Comparison of ENCODE assay signal across 8 cellular contexts in the genomic region with DNA sequence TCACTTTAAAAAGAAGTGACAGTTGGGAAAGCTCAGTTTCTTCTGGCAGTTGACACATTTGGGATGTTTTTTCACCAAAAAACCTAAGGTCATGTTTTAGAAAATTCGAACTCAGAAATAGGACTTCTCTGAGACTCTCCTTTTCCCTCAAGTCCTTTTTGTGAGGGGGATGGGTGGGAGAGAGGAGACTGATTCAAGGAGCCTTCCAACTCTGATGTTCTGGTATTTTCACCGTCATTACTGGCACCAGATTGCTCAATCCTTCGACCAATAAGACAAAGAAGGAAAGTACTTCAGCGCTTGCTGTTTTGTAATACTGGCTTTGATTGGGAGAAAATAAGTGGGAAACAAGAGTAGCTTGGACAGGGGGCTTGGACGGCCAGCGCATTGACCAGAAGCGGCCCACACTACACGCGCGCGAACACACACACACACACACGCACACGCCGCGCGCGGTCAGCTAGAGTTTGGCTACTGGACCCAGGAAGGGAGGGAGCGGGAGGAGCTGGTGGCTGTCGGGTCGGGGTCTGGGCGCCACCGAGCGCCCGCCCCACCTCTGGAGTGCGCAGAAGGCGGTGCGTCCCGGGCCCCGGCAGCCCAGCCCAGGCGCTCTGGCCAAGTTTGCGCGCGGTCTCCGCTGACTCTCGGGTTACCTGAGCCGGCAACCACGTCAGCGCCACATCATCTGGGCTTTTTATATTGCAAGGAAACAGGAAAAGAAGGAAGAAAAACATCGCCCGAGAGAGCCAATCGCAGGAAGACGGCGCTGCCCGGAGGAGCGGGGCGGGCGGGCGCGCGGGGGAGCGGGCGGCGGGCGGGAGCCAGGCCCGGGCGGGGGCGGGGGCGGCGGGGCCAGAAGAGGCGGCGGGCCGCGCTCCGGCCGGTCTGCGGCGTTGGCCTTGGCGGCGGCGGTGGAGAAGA. TPM values are rescaled to one million over a fixed set of nuclear protein-coding genes. Genes with fewer than 3 reads are reported as not detected.
DNase-seq lines count a peak whose midpoint lies in the region; ATAC-seq and TF ChIP-seq lines count a peak whose summit lies in the region.

KCNK1 (plus strand) TSS at position 855 of the 921 bp plus-strand sequence; CDS start at position 921, 66 bp downstream.

- DNase-seq in DMS 273 (lab: John Stamatoyannopoulos, UW; ENCODE audit: unreplicated experiment) (peak; percentile 85), NCI-H446 (lab: John Stamatoyannopoulos, UW) (peak; percentile 24 to 76), choroid plexus epithelial cell (ENCODE audit: low read depth) (peak; percentile 77), left lobe of liver (ENCODE audit: low spot score) (peak; percentile 60), superior temporal gyrus (ENCODE audit: extremely low spot score) (peak; percentile 59), NCI-H187 (lab: John Stamatoyannopoulos, UW) (no peak)

- ATAC-seq in GM21576 (IDR thresholded peaks at IDR 0.05; ENCODE audit: unreplicated experiment) (peak; percentile 11), left lobe of liver (peak; percentile 77), HG03439 (IDR thresholded peaks at IDR 0.05; ENCODE audit: unreplicated experiment) (no peak)

- H3K4me3 ChIP-seq in choroid plexus epithelial cell (ENCODE audit: low read depth, low read length), result peak within 1 kb of the TSS; percentile 62

- TF ChIP-seq CTCF in choroid plexus epithelial cell (conservative IDR thresholded peaks at IDR 0.05; ENCODE audit: low read depth, low read length), result no peak

RNA-seq across cellular contexts. Expression of gene KCNK1, which starts in this region (rescaled TPM):
- total RNA-seq in left lobe of liver, result 1.1 TPM

Comparison
In these comparisons a context has a peak if more than half of its experiments do, and no peak if none do; other contexts are left out.
1. DNase-seq: peak in DMS 273 (single experiment), NCI-H446 (2 of 2), choroid plexus epithelial cell (single experiment), left lobe of liver (single experiment) and superior temporal gyrus (single experiment); none in NCI-H187 (0 of 2).